Comparison of ENCODE assay signal across 16 cellular contexts in the genomic region with DNA sequence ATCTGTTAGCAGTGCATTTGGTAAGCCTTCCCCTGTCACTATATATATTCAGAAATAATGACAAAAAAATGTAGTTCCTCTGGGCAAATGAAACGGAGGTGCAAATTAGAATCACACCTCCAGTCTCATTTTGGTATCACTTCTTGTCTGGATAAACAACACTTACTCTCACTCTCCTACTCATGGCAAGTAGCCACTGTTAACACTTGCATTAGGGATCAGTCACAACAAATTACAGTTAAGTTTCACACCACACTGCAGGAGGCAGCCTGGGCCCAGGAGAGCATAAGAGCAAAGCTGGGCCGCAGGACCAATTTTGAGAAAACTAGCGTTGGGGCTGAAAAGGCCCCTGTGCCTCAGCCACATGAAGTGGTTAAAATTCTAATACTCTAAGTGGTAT.
DNase-seq lines count a peak whose midpoint lies in the region; ATAC-seq and TF ChIP-seq lines count a peak whose summit lies in the region.
"Had no signal": no experiment of that assay in that cellular context is flagged by ENCODE, and none has a peak within 500 bp of the region (broad histone marks: within the 10 kb centered on the region; RNA-seq: fewer than 3 reads in every experiment).

No MANE protein-coding gene starts in this region.

- intact Hi-C loops in lower leg skin (cut with DNase I; ENCODE audit: low total_unique reads), result no loop called here

- no peaks in the 10 kb centered on the region for H3K36me3 Mint-ChIP-seq in endodermal cell (ENCODE audit: low read depth)
- H3K36me3 Mint-ChIP-seq in activated CD8-positive, alpha-beta T cell treated with anti-CD3 and anti-CD28 coated beads, Interleukin-2, amount 10 ng/mL, durations not matched to agents 7 days and 5 days (ENCODE audit: low read depth), result no peaks in the 10 kb centered on the region
- H3K36me3 Mint-ChIP-seq: CD8-positive, alpha-beta T cell had no signal

- DNase-seq in endodermal cell, result peak; percentile 64
- DNase-seq in activated CD8-positive, alpha-beta T cell treated with anti-CD3 and anti-CD28 coated beads, Interleukin-2, amount 10 ng/mL, durations not matched to agents 7 days and 5 days, result no peak
- no peak for DNase-seq in lower leg skin (ENCODE audit: low spot score in 2 of 2)
- DNase-seq: Calu3; CD8-positive, alpha-beta T cell; DND-41; EL; GOT3; H9 had no signal

- peaks cover 18% of the 10 kb centered on the region for H3K4me1 Mint-ChIP-seq in endodermal cell
- no peaks in the 10 kb centered on the region for H3K4me1 Mint-ChIP-seq in activated CD8-positive, alpha-beta T cell treated with anti-CD3 and anti-CD28 coated beads, Interleukin-2, amount 10 ng/mL, durations not matched to agents 7 days and 5 days (ENCODE audit: low read depth)
- H3K4me1 Mint-ChIP-seq: B cell had no signal

- TF ChIP-seq EP300 in neural cell (conservative IDR thresholded peaks at IDR 0.05; ENCODE audit: poor library complexity, severe bottlenecking), result no peak

- no peak overlapping the region for H2AFZ ChIP-seq in neural cell (ENCODE audit: low read depth, low read length)

- peaks cover 40% of the 10 kb centered on the region for H3K27me3 Mint-ChIP-seq in endodermal cell (ENCODE audit: insufficient read depth)
- no peaks in the 10 kb centered on the region for H3K27me3 Mint-ChIP-seq in activated CD8-positive, alpha-beta T cell treated with anti-CD3 and anti-CD28 coated beads, Interleukin-2, amount 10 ng/mL, durations not matched to agents 7 days and 5 days (ENCODE audit: low read depth)
- H3K27me3 Mint-ChIP-seq: B cell had no signal

- no peak overlapping the region for H3K4me3 Mint-ChIP-seq in endodermal cell
- no peak overlapping the region for H3K4me3 Mint-ChIP-seq in activated CD8-positive, alpha-beta T cell treated with anti-CD3 and anti-CD28 coated beads, Interleukin-2, amount 10 ng/mL, durations not matched to agents 7 days and 5 days
- H3K4me3 Mint-ChIP-seq: B cell; CD8-positive, alpha-beta T cell; H9 had no signal

- no peaks in the 10 kb centered on the region for H3K27me3 ChIP-seq in endodermal cell (ENCODE audit: control insufficient read depth, insufficient read depth, low read length, poor library complexity, severe bottlenecking)
- no peaks in the 10 kb centered on the region for H3K27me3 ChIP-seq in neural cell (ENCODE audit: insufficient read depth, low read depth, low read length)
- H3K27me3 ChIP-seq: BLaER1 treated with 17β-estradiol and CSF1 and Interleukin-3, amounts not matched to agents 10 nM and 100 nM had no signal

- no peak for TF ChIP-seq POLR2A in lower leg skin (IDR thresholded peaks at IDR 0.05)

- H4K20me1 ChIP-seq in neural cell (ENCODE audit: insufficient read depth), result no peaks in the 10 kb centered on the region
- H4K20me1 ChIP-seq: BLaER1 treated with 17β-estradiol and CSF1 and Interleukin-3, amounts not matched to agents 10 nM and 100 nM had no signal

- CTCF ChIA-PET in activated CD8-positive, alpha-beta T cell treated with anti-CD3 and anti-CD28 coated beads, Interleukin-2, amount 10 ng/mL, durations not matched to agents 7 days and 5 days (lab: Charles Lee), result no interaction called here

- H3K4me2 ChIP-seq in neural cell (ENCODE audit: low read length), result no peak overlapping the region
- H3K4me2 ChIP-seq: BLaER1 treated with 17β-estradiol and CSF1 and Interleukin-3, amounts not matched to agents 10 nM and 100 nM had no signal

- ATAC-seq in activated CD8-positive, alpha-beta T cell treated with anti-CD3 and anti-CD28 coated beads, Interleukin-2, amount 10 ng/mL, durations not matched to agents 7 days and 5 days, result no peak
- ATAC-seq in HG02852 (IDR thresholded peaks at IDR 0.05; ENCODE audit: unreplicated experiment), result no peak
- ATAC-seq: CD8-positive, alpha-beta T cell had no signal

- POLR2A ChIA-PET in activated CD8-positive, alpha-beta T cell treated with anti-CD3 and anti-CD28 coated beads, Interleukin-2, amount 10 ng/mL, durations not matched to agents 7 days and 5 days (lab: Charles Lee), result no interaction called here

- H3K27ac ChIP-seq in 22Rv1 (peak overlapping the region; percentile 52), VCaP (peak overlapping the region; percentile 84), endodermal cell (ENCODE audit: low read depth, low read length) (no peak overlapping the region), neural cell (ENCODE audit: low read length) (no peak overlapping the region)
- H3K27ac ChIP-seq: BLaER1 treated with 17β-estradiol and CSF1 and Interleukin-3, amounts not matched to agents 10 nM and 100 nM; HL-60 had no signal

- H3K79me2 ChIP-seq in neural cell (replicated peaks; ENCODE audit: insufficient read depth, low read length), result no peaks in the 10 kb centered on the region

- H3K9me3 ChIP-seq in endodermal cell (ENCODE audit: control insufficient read depth, low read length) (no peaks in the 10 kb centered on the region), neural cell (ENCODE audit: low read length) (no peaks in the 10 kb centered on the region)

- 50% methylated on average over 1 to 3 of the region's 3 CpGs for WGBS in endodermal cell (ENCODE audit: insufficient coverage in 1 of 2, insufficient read length in 1 of 2), 2 experiments
- 67 to 82% methylated on average over 3 of the region's 3 CpGs for WGBS in lower leg skin, 2 donors

- H3K27ac Mint-ChIP-seq in endodermal cell, result no peak overlapping the region
- H3K27ac Mint-ChIP-seq in activated CD8-positive, alpha-beta T cell treated with anti-CD3 and anti-CD28 coated beads, Interleukin-2, amount 10 ng/mL, durations not matched to agents 7 days and 5 days, result no peak overlapping the region
- H3K27ac Mint-ChIP-seq: B cell; CD8-positive, alpha-beta T cell; H9 had no signal

- H3K4me1 ChIP-seq in endodermal cell (ENCODE audit: control insufficient read depth, insufficient read depth, low read length), result no peaks in the 10 kb centered on the region

- no peaks in the 10 kb centered on the region for H3K36me3 ChIP-seq in endodermal cell (ENCODE audit: control insufficient read depth, insufficient read depth, low read length)
- peaks cover 29% of the 10 kb centered on the region for H3K36me3 ChIP-seq in neural cell (ENCODE audit: insufficient read depth, low read length)
- H3K36me3 ChIP-seq: BLaER1 treated with 17β-estradiol and CSF1 and Interleukin-3, amounts not matched to agents 10 nM and 100 nM had no signal

- no peak overlapping the region for H3K4me3 ChIP-seq in endodermal cell (ENCODE audit: low read length)
- H3K4me3 ChIP-seq in neural cell (ENCODE audit: low read length), result no peak overlapping the region
- no peak overlapping the region for H3K4me3 ChIP-seq in lower leg skin (ENCODE audit: low read depth, poor library complexity, severe bottlenecking)
- H3K4me3 ChIP-seq: BLaER1 treated with 17β-estradiol and CSF1 and Interleukin-3, amounts not matched to agents 10 nM and 100 nM had no signal

- no peaks in the 10 kb centered on the region for H3K9me3 Mint-ChIP-seq in endodermal cell
- no peaks in the 10 kb centered on the region for H3K9me3 Mint-ChIP-seq in activated CD8-positive, alpha-beta T cell treated with anti-CD3 and anti-CD28 coated beads, Interleukin-2, amount 10 ng/mL, durations not matched to agents 7 days and 5 days (ENCODE audit: insufficient read depth)
- H3K9me3 Mint-ChIP-seq: H9 had no signal

- H3K9ac ChIP-seq in endodermal cell (ENCODE audit: extremely low read depth, low read length, poor library complexity, severe bottlenecking), result no peak overlapping the region
- no peak overlapping the region for H3K9ac ChIP-seq in neural cell (ENCODE audit: low read length)
- H3K9ac ChIP-seq: BLaER1 treated with 17β-estradiol and CSF1 and Interleukin-3, amounts not matched to agents 10 nM and 100 nM had no signal

- no peak for TF ChIP-seq RAD21 in neural cell (conservative IDR thresholded peaks at IDR 0.05)

- H3K9me2 ChIP-seq in neural cell (ENCODE audit: insufficient read depth, low read length), result no peaks in the 10 kb centered on the region

- no peaks in the 10 kb centered on the region for H3F3A ChIP-seq in neural cell (ENCODE audit: insufficient read depth, low read length, poor library complexity, severe bottlenecking)

- no peak for TF ChIP-seq CTCF in 22Rv1 (IDR thresholded peaks at IDR 0.05)
- no peak for TF ChIP-seq CTCF in VCaP (conservative IDR thresholded peaks at IDR 0.05)
- peak; percentile 34 for TF ChIP-seq CTCF in endodermal cell (conservative IDR thresholded peaks at IDR 0.05)
- TF ChIP-seq CTCF in neural cell (IDR thresholded peaks at IDR 0.05; ENCODE audit: poor library complexity, severe bottlenecking), result no peak
- no peak for TF ChIP-seq CTCF in lower leg skin (IDR thresholded peaks at IDR 0.05)

TF ChIP-seq in neural cell, 6 proteins besides CTCF, POLR2A, EP300 and RAD21:
- peak; percentile 26 for TF ChIP-seq POLR2AphosphoS5 (IDR thresholded peaks at IDR 0.05)
- no peak for TF ChIP-seq MXI1 (conservative IDR thresholded peaks at IDR 0.05; ENCODE audit: poor library complexity, severe bottlenecking)
- no peak for TF ChIP-seq TAF1 (IDR thresholded peaks at IDR 0.05; ENCODE audit: low read depth)
- TF ChIP-seq, protein P1, sequence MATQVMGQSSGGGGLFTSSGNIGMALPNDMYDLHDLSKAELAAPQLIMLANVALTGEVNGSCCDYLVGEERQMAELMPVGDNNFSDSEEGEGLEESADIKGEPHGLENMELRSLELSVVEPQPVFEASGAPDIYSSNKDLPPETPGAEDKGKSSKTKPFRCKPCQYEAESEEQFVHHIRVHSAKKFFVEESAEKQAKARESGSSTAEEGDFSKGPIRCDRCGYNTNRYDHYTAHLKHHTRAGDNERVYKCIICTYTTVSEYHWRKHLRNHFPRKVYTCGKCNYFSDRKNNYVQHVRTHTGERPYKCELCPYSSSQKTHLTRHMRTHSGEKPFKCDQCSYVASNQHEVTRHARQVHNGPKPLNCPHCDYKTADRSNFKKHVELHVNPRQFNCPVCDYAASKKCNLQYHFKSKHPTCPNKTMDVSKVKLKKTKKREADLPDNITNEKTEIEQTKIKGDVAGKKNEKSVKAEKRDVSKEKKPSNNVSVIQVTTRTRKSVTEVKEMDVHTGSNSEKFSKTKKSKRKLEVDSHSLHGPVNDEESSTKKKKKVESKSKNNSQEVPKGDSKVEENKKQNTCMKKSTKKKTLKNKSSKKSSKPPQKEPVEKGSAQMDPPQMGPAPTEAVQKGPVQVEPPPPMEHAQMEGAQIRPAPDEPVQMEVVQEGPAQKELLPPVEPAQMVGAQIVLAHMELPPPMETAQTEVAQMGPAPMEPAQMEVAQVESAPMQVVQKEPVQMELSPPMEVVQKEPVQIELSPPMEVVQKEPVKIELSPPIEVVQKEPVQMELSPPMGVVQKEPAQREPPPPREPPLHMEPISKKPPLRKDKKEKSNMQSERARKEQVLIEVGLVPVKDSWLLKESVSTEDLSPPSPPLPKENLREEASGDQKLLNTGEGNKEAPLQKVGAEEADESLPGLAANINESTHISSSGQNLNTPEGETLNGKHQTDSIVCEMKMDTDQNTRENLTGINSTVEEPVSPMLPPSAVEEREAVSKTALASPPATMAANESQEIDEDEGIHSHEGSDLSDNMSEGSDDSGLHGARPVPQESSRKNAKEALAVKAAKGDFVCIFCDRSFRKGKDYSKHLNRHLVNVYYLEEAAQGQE (IDR thresholded peaks at IDR 0.05; ENCODE audit: borderline replicate concordance), result no peak
- TF ChIP-seq SMC3 (conservative IDR thresholded peaks at IDR 0.05; ENCODE audit: poor library complexity), result no peak
- no peak for TF ChIP-seq EZH2 (IDR thresholded peaks at IDR 0.05; ENCODE audit: borderline replicate concordance, insufficient read depth, low read length, poor library complexity, severe bottlenecking)

Comparison
In these comparisons a context has a peak if more than half of its experiments do, and no peak if none do; other contexts are left out.
1. H3K27ac ChIP-seq: peak in 22Rv1 (single experiment) and VCaP (single experiment); none in endodermal cell (single experiment) and neural cell (single experiment).